Comparison of ENCODE assay signal across 6 cellular contexts in genomic region chr17:63454357-63454756, GRCh38. TPM values are rescaled to one million over a fixed set of nuclear protein-coding genes. Genes with fewer than 3 reads are reported as not detected.
DNase-seq lines count a peak whose midpoint lies in the region; ATAC-seq, FAIRE-seq and TF ChIP-seq lines count a peak whose summit lies in the region.
"Not testable (repeated sequence)": the region's sequence is repeated elsewhere in the genome, so short reads cannot be mapped to it uniquely, and the experiment has no call there.

No MANE protein-coding gene starts in this region.

- POLR2A ChIA-PET in HCT116 (lab: Charles Lee), result not testable (repeated sequence)
- POLR2A ChIA-PET in K562 (lab: Yijun Ruan, JAX), result interaction anchor here (1.5 to 2.2 kb wide), 2 partner anchors 23 to 29 kb away, joined by 3 to 4 read pairs; no protein-coding TSS in a partner anchor

- peaks cover 42% of the 10 kb centered on the region for H3K27me3 Mint-ChIP-seq in dendritic cell treated with granulocyte-macrophage colony-stimulating factor and Interleukin-4, amounts not matched to agents 40 ng/mL and 50 ng/mL, for 4 days

- not testable (repeated sequence) for BruUV-seq in HCT116 (replicated peaks; lab: Mats Ljungman, UMichigan); K562 (replicated peaks; lab: Mats Ljungman, UMichigan)

- not testable (repeated sequence) for H3K27me3 ChIP-seq in HCT116 (ENCODE audit: insufficient read depth, low read length); Peyer's patch; K562 (ENCODE audit: control insufficient read depth in 2 of 2, insufficient read depth in 2 of 2, low read length in 2 of 2); parathyroid adenoma (ENCODE audit: control insufficient read depth, insufficient read depth, low read length)

- H3K27ac Mint-ChIP-seq in dendritic cell treated with granulocyte-macrophage colony-stimulating factor and Interleukin-4, amounts not matched to agents 40 ng/mL and 50 ng/mL, for 4 days, result peak overlapping the region; percentile 16

- not testable (repeated sequence) for H3K9me3 ChIP-seq in HCT116 (ENCODE audit: control insufficient read depth in 1 of 2, insufficient read depth in 1 of 2, low read depth in 1 of 2, low read length in 2 of 2); Peyer's patch; K562 (replicated peaks; ENCODE audit: control insufficient read depth, insufficient read depth, low read depth, low read length); parathyroid adenoma (ENCODE audit: control insufficient read depth, low read length)

- intact Hi-C loops in HCT116 (cut with micrococcal nuclease); K562 (cut with micrococcal nuclease); dendritic cell treated with granulocyte-macrophage colony-stimulating factor and Interleukin-4, amounts not matched to agents 40 ng/mL and 50 ng/mL, for 4 days (cut with micrococcal nuclease); left ventricle myocardium superior (cut with micrococcal nuclease): not testable (repeated sequence)

- not testable (repeated sequence) for H3K9ac ChIP-seq in HCT116 (ENCODE audit: low read length); K562 (ENCODE audit: insufficient read depth in 1 of 2, low read depth in 2 of 2, low read length in 2 of 2)
- H3K9ac ChIP-seq in parathyroid adenoma, result peak overlapping the region; percentile 87

- H3K4me1 Mint-ChIP-seq in dendritic cell treated with granulocyte-macrophage colony-stimulating factor and Interleukin-4, amounts not matched to agents 40 ng/mL and 50 ng/mL, for 4 days (ENCODE audit: low read depth), result peaks cover 18% of the 10 kb centered on the region

- not testable (repeated sequence) for H3K9me1 ChIP-seq in K562 (ENCODE audit: control insufficient read depth, insufficient read depth, low read length)

- not testable (repeated sequence) for DNase-seq in HCT116 (ENCODE audit: low read depth, low spot score); Peyer's patch; K562 (ENCODE audit: extremely low read depth in 1 of 4, low spot score in 3 of 4)
- peak; percentile 3 for DNase-seq in left ventricle myocardium superior

- not testable (repeated sequence) for H3K36me3 ChIP-seq in HCT116 (ENCODE audit: control insufficient read depth in 1 of 2, insufficient read depth in 2 of 2, low read length in 2 of 2); Peyer's patch; K562 (ENCODE audit: control insufficient read depth, insufficient read depth, low read length); parathyroid adenoma (ENCODE audit: control insufficient read depth, insufficient read depth, low read length)

- not testable (repeated sequence) for H3K9me2 ChIP-seq in HCT116 (ENCODE audit: insufficient read depth)

- peaks cover 0 to 22% of the 10 kb centered on the region in 2 experiments; a peak in 3 of 4 replicates for H3K4me1 ChIP-seq in HCT116 (ENCODE audit: control insufficient read depth in 1 of 2, insufficient read depth in 2 of 2, low read length in 2 of 2)
- peaks cover 0 to 45% (median 10%) of the 10 kb centered on the region in 4 donors for H3K4me1 ChIP-seq in Peyer's patch
- peaks cover 11 to 27% of the 10 kb centered on the region in 2 experiments; a peak in 3 of 5 replicates for H3K4me1 ChIP-seq in K562 (replicated peaks in 1 of 2; ENCODE audit: control insufficient read depth in 2 of 2, insufficient read depth in 2 of 2, low read length in 2 of 2)
- H3K4me1 ChIP-seq in parathyroid adenoma, result peaks cover 69% of the 10 kb centered on the region

- H3K4me3 Mint-ChIP-seq in dendritic cell treated with granulocyte-macrophage colony-stimulating factor and Interleukin-4, amounts not matched to agents 40 ng/mL and 50 ng/mL, for 4 days, result not testable (repeated sequence)

- not testable (repeated sequence) for ATAC-seq in HCT116, K562, left ventricle myocardium superior

- not testable (repeated sequence) for TF ChIP-seq RAD21 in HCT116 (IDR thresholded peaks at IDR 0.05; ENCODE audit: low read depth); K562 (CRISPR knock-in tag; conservative IDR thresholded peaks at IDR 0.05 in 1 of 2, IDR thresholded peaks at IDR 0.05 in 1 of 2)

- H3K4me3 ChIP-seq in HCT116 (replicated peaks in 1 of 2; ENCODE audit: low read depth in 1 of 2, low read length in 2 of 2); Peyer's patch; K562: not testable (repeated sequence)
- peak overlapping the region; percentile 53 for H3K4me3 ChIP-seq in parathyroid adenoma (ENCODE audit: low read depth, low read length)

- CTCF ChIA-PET in HCT116 (lab: Charles Lee), result interaction anchor here (0.7 to 1.7 kb wide), 3 partner anchors 9 to 29 kb away, joined by 3 to 8 read pairs (median 4); no protein-coding TSS in a partner anchor
- CTCF ChIA-PET in K562 (lab: Yijun Ruan, JAX; ENCODE audit: low intra/inter-chr PET ratio), result not testable (repeated sequence)

- WGBS in K562 (ENCODE audit: insufficient coverage, low coverage, missing lambda C conversion rate), result 40% methylated on average over 3 of the region's 6 CpGs

- H3K36me3 Mint-ChIP-seq in dendritic cell treated with granulocyte-macrophage colony-stimulating factor and Interleukin-4, amounts not matched to agents 40 ng/mL and 50 ng/mL, for 4 days (ENCODE audit: low read depth), result not testable (repeated sequence)

- TF ChIP-seq CTCF in HCT116 (IDR thresholded peaks at IDR 0.05 in 2 of 3, conservative IDR thresholded peaks at IDR 0.05 in 1 of 3; ENCODE audit: borderline replicate concordance in 1 of 3, insufficient read depth in 1 of 3, low read depth in 2 of 3, low read length in 2 of 3); Peyer's patch (IDR thresholded peaks at IDR 0.05); K562 (IDR thresholded peaks at IDR 0.05 in 2 of 3, conservative IDR thresholded peaks at IDR 0.05 in 1 of 3; ENCODE audit: insufficient read depth in 2 of 3, low read depth in 1 of 3, low read length in 3 of 3); parathyroid adenoma (IDR thresholded peaks at IDR 0.05): not testable (repeated sequence)

- RAD21 ChIA-PET in HCT116 (lab: Charles Lee; ENCODE audit: low non-redundant PET in 1 of 2, low total read pairs in 2 of 2, uncharacterized antibody in 2 of 2, unreplicated experiment in 2 of 2), result not testable (repeated sequence)

- H4K20me1 ChIP-seq in HCT116 (ENCODE audit: insufficient read depth); K562 (replicated peaks; ENCODE audit: control insufficient read depth, insufficient read depth, low read length): not testable (repeated sequence)

- H3K79me2 ChIP-seq in HCT116 (ENCODE audit: insufficient read depth, low read length); K562 (ENCODE audit: control insufficient read depth, insufficient read depth, low read length); parathyroid adenoma: not testable (repeated sequence)

- H2AFZ ChIP-seq in HCT116 (ENCODE audit: low read depth, low read length, poor library complexity, severe bottlenecking); K562 (ENCODE audit: low read depth, low read length): not testable (repeated sequence)
- H2AFZ ChIP-seq in parathyroid adenoma, result peak overlapping the region; percentile 41

- FAIRE-seq in K562 (lab: Jason Lieb, UNC), result not testable (repeated sequence)

- H3K4me2 ChIP-seq in HCT116 (ENCODE audit: low read length), result peak overlapping the region; percentile 4; the same call in 1 of the 2 replicates
- H3K4me2 ChIP-seq in K562 (ENCODE audit: insufficient read depth, low read length), result not testable (repeated sequence)
- H3K4me2 ChIP-seq in parathyroid adenoma (ENCODE audit: low read length), result peak overlapping the region; percentile 76

- not testable (repeated sequence) for TF ChIP-seq EP300 in K562 (IDR thresholded peaks at IDR 0.05; ENCODE audit: low read length)

- TF ChIP-seq POLR2A in HCT116 (IDR thresholded peaks at IDR 0.05; ENCODE audit: borderline replicate concordance, extremely low read depth, insufficient read depth, insufficient read length); Peyer's patch (IDR thresholded peaks at IDR 0.05); K562 (conservative IDR thresholded peaks at IDR 0.05): not testable (repeated sequence)

- in situ Hi-C loops in K562 (cut with MboI), result not testable (repeated sequence)

- H3K27ac ChIP-seq in HCT116 (ENCODE audit: low read depth, low read length); K562 (ENCODE audit: extremely low read depth, low read depth, low read length): not testable (repeated sequence)
- H3K27ac ChIP-seq in Peyer's patch (peak overlapping the region in 3 of 4 donors; percentile 66 to 94 (median 94)), parathyroid adenoma (peak overlapping the region; percentile 100)

- H3K9me3 Mint-ChIP-seq in dendritic cell treated with granulocyte-macrophage colony-stimulating factor and Interleukin-4, amounts not matched to agents 40 ng/mL and 50 ng/mL, for 4 days, result not testable (repeated sequence)

RNA-seq across cellular contexts. Expression of gene CYB561, which starts 8.3 kb away (rescaled TPM):
- total RNA-seq in HCT116 (2021; ENCODE audit: unreplicated experiment) (67.6 TPM), Peyer's patch (100 to 1,000 TPM in 2 of 4 donors, 10 to 100 TPM in 2; 42.9 to 161 (median 98.5) TPM), K562 (2014; rRNA removed) (21.0 and 25.8 TPM in 2 replicates), K562 (2014; rRNA removed; fragmentation: Illumina TruSeq; extraction: Trizol) (11.9 and 12.8 TPM in 2 replicates), K562 (2015; rRNA removed; fragmentation: Illumina TruSeq; extraction: Trizol) (15.8 and 17.4 TPM in 2 replicates), K562 (2021) (26.3 and 30.8 TPM in 2 replicates), left ventricle myocardium superior (14.7 TPM)
- 50.7 and 81.3 TPM in 2 replicates for polyA plus RNA-seq in HCT116 (2012)
- total RNA-seq in K562 (2011; cell fraction: chromatin; rRNA removed; ENCODE audit: low replicate concordance), result 16.5 and 48.0 TPM in 2 replicates
- 47.9 and 50.5 TPM in 2 replicates for total RNA-seq in K562 (2011; cell fraction: nucleolus; rRNA removed)
- 29.9 and 34.5 TPM in 2 replicates for total RNA-seq in K562 (2011; cell fraction: nucleoplasm; rRNA removed)
- polyA plus RNA-seq in K562 (2011; rRNA removed) (15.0 and 16.5 TPM in 2 replicates), K562 (2014; fragmentation: Illumina TruSeq; extraction: Trizol) (21.6 and 25.2 TPM in 2 replicates), K562 (2014; fragmentation: Nextera tagmentation; extraction: Ambion mirVana) (1 to 10 TPM; 4.0 to 4.9 TPM), K562 (2014; rRNA removed) (27.9 and 31.3 TPM in 2 replicates)
- 16.0 and 38.6 TPM in 2 replicates for polyA plus RNA-seq in K562 (2011; cell fraction: cytosol; rRNA removed)
- polyA plus RNA-seq in K562 (2011; cell fraction: nucleus; rRNA removed), result 19.6 and 33.1 TPM in 2 replicates
- 26.4 and 40.7 TPM in 2 replicates for polyA plus RNA-seq in K562 (2012)
- 7.6 and 10.9 TPM in 2 replicates for polyA minus RNA-seq in K562 (2011; rRNA and poly(A)+ RNA removed)
- polyA minus RNA-seq in K562 (2011; cell fraction: cytosol; rRNA and poly(A)+ RNA removed), result 16.5 and 26.0 TPM in 2 replicates
- 15.5 and 21.2 TPM in 2 replicates for polyA minus RNA-seq in K562 (2011; cell fraction: nucleus; rRNA and poly(A)+ RNA removed)

RNA-seq across cellular contexts. Expression of gene ACE, which starts 22.5 kb away (rescaled TPM):
- total RNA-seq in HCT116 (2021; ENCODE audit: unreplicated experiment) (7.7 TPM), Peyer's patch (1,000 to 10,000 TPM in 2 of 4 donors, 100 to 1,000 TPM in 1, 10 to 100 TPM in 1; 42.9 to 1,678 (median 1,106) TPM), K562 (2014; rRNA removed) (0.61 and 2.5 TPM in 2 replicates), K562 (2014; rRNA removed; fragmentation: Illumina TruSeq; extraction: Trizol) (0.18 and 0.29 TPM in 2 replicates), K562 (2015; rRNA removed; fragmentation: Illumina TruSeq; extraction: Trizol) (0.34 and 0.54 TPM in 2 replicates), K562 (2021) (1.6 and 1.8 TPM in 2 replicates), left ventricle myocardium superior (5.6 TPM)
- polyA plus RNA-seq in HCT116 (2012), result 2.4 and 3.5 TPM in 2 replicates
- 7.6 and 13.1 TPM in 2 replicates for total RNA-seq in K562 (2011; cell fraction: chromatin; rRNA removed; ENCODE audit: low replicate concordance)
- 8.2 and 9.7 TPM in 2 replicates for total RNA-seq in K562 (2011; cell fraction: nucleolus; rRNA removed)
- 6.2 and 6.5 TPM in 2 replicates for total RNA-seq in K562 (2011; cell fraction: nucleoplasm; rRNA removed)
- polyA plus RNA-seq in K562 (2011; rRNA removed) (0.22 and 0.29 TPM in 2 replicates), K562 (2014; fragmentation: Illumina TruSeq; extraction: Trizol) (0.39 and 0.53 TPM in 2 replicates), K562 (2014; fragmentation: Nextera tagmentation; extraction: Ambion mirVana) (under 1 TPM in 1 of 2 experiments, not detected in 1; 0.07 TPM), K562 (2014; rRNA removed) (0.71 and 1.7 TPM in 2 replicates)
- 0.63 and 1.3 TPM in 2 replicates for polyA plus RNA-seq in K562 (2011; cell fraction: cytosol; rRNA removed)
- polyA plus RNA-seq in K562 (2011; cell fraction: nucleus; rRNA removed), result 0.95 and 3.8 TPM in 2 replicates
- 1.7 and 2.6 TPM in 2 replicates for polyA plus RNA-seq in K562 (2012)
- polyA minus RNA-seq in K562 (2011; rRNA and poly(A)+ RNA removed), result 0.21 and 0.95 TPM in 2 replicates
- 1.2 TPM in 2 replicates for polyA minus RNA-seq in K562 (2011; cell fraction: cytosol; rRNA and poly(A)+ RNA removed)
- polyA minus RNA-seq in K562 (2011; cell fraction: nucleus; rRNA and poly(A)+ RNA removed), result 1.7 and 3.2 TPM in 2 replicates
